In the genomic region with DNA sequence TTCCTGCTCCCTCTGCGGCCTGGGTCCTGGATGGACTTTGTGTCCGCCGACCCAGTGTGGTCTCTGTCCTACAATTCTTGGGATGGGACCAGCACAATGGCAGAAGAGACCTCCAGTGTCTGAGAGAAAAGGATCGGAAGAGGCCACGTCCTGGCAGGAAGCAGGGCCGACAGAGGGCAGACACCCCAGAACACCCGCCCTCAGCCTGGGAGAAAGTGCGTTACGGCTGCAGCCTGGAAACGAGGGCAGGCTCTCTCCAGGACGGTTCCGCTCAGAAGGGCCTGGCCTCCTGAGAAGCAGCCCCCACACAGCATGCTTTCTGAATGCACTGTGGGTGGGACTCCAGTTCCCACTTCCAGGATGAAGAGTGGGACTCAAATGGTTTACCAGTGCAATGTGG, we compare ENCODE assay signal across 14 cellular contexts. TPM values are rescaled to one million over a fixed set of nuclear protein-coding genes. Genes with fewer than 3 reads are reported as not detected.
DNase-seq lines count a peak whose midpoint lies in the region; ATAC-seq, FAIRE-seq and TF ChIP-seq lines count a peak whose summit lies in the region.
"Had no signal": no experiment of that assay in that cellular context is flagged by ENCODE, and none has a peak within 500 bp of the region (broad histone marks: within the 10 kb centered on the region; RNA-seq: fewer than 3 reads in every experiment).

No MANE protein-coding gene starts in this region.

- intact Hi-C loops in dorsolateral prefrontal cortex (cut with DNase I): loop anchor here in 1 of 2 donors (5.0 kb wide), 1 partner anchor 341 kb away; no protein-coding TSS in a partner anchor

- no peak overlapping the region for H3K4me3 ChIP-seq in Peyer's patch
- H3K4me3 ChIP-seq in dorsolateral prefrontal cortex: no peak overlapping the region
- no peak overlapping the region for H3K4me3 ChIP-seq in muscle layer of colon (ENCODE audit: low read depth in 1 of 2, low read length in 2 of 2)
- H3K4me3 ChIP-seq in subcutaneous abdominal adipose tissue (ENCODE audit: low read depth in 1 of 5, low read length in 5 of 5): no peak overlapping the region
- H3K4me3 ChIP-seq in small intestine (ENCODE audit: low read depth in 1 of 2, low read length in 2 of 2): no peak overlapping the region

- WGBS in small intestine, 3 donors: 69 to 81% (median 80%) methylated on average over 12 of the region's 12 CpGs

- H3K4me1 ChIP-seq in Peyer's patch (peaks cover 0 to 18% (median 0%) of the 10 kb centered on the region in 4 donors), muscle layer of colon (ENCODE audit: insufficient read depth, low read length) (peaks cover 38% of the 10 kb centered on the region), subcutaneous abdominal adipose tissue (ENCODE audit: control insufficient read depth in 5 of 5, insufficient read depth in 5 of 5, low read length in 5 of 5) (peaks cover 5 to 49% (median 40%) of the 10 kb centered on the region in 5 donors), small intestine (ENCODE audit: control insufficient read depth in 2 of 2, insufficient read depth in 1 of 2, low read depth in 1 of 2, low read length in 1 of 2) (no peaks in the 10 kb centered on the region)

- H3K27ac ChIP-seq in Peyer's patch (peak overlapping the region; percentile 17 to 61 (median 42)), dorsolateral prefrontal cortex (peak overlapping the region in 53 of 59 donors; percentile 3 to 82 (median 66)), muscle layer of colon (ENCODE audit: low read depth, low read length) (peak overlapping the region; percentile 6), subcutaneous abdominal adipose tissue (ENCODE audit: low read depth, low read length) (peak overlapping the region; percentile 86), small intestine (ENCODE audit: low read depth in 1 of 2, low read length in 1 of 2) (peak overlapping the region in 1 of 2 donors; percentile 4)

- no peak for ATAC-seq in GM18505 (IDR thresholded peaks at IDR 0.05; ENCODE audit: unreplicated experiment)

- H3K9me3 ChIP-seq in Peyer's patch (no peaks in the 10 kb centered on the region), muscle layer of colon (ENCODE audit: low read length) (no peaks in the 10 kb centered on the region), subcutaneous abdominal adipose tissue (ENCODE audit: control insufficient read depth in 5 of 5, low read length in 5 of 5) (no peaks in the 10 kb centered on the region), small intestine (ENCODE audit: control insufficient read depth, low read depth) (no peaks in the 10 kb centered on the region)
- H3K9me3 ChIP-seq: BE2C had no signal

- H3K9ac ChIP-seq in muscle layer of colon (ENCODE audit: low read length) (no peak overlapping the region), subcutaneous abdominal adipose tissue (ENCODE audit: low read length in 5 of 5) (peak overlapping the region in 2 of 5 donors; percentile 27 to 41)

- H3K27me3 ChIP-seq in Peyer's patch (no peaks in the 10 kb centered on the region), dorsolateral prefrontal cortex (no peaks in the 10 kb centered on the region), muscle layer of colon (ENCODE audit: control insufficient read depth in 1 of 2, insufficient read depth in 2 of 2, low read length in 2 of 2) (no peaks in the 10 kb centered on the region), subcutaneous abdominal adipose tissue (ENCODE audit: control insufficient read depth in 5 of 5, insufficient read depth in 4 of 5, low read length in 5 of 5) (no peaks in the 10 kb centered on the region), small intestine (ENCODE audit: control insufficient read depth in 2 of 2, insufficient read depth in 2 of 2, low read length in 2 of 2) (no peaks in the 10 kb centered on the region)
- H3K27me3 ChIP-seq: BE2C had no signal

- TF ChIP-seq CTCF in Peyer's patch (IDR thresholded peaks at IDR 0.05) (no peak), dorsolateral prefrontal cortex (IDR thresholded peaks at IDR 0.05 in 54 of 56, conservative IDR thresholded peaks at IDR 0.05 in 2 of 56; ENCODE audit: low read depth in 1 of 56, partially characterized antibody in 56 of 56) (no peak)

- no peak for TF ChIP-seq POLR2A in Peyer's patch (IDR thresholded peaks at IDR 0.05)
- TF ChIP-seq POLR2A in GM18505 (IDR thresholded peaks at IDR 0.05; ENCODE audit: borderline replicate concordance, extremely low read depth, insufficient read depth, insufficient read length): no peak

- peaks cover 0 to 53% (median 0%) of the 10 kb centered on the region in 3 donors for H3K36me3 ChIP-seq in Peyer's patch
- H3K36me3 ChIP-seq in muscle layer of colon (ENCODE audit: insufficient read depth, low read length): peaks cover 56% of the 10 kb centered on the region
- H3K36me3 ChIP-seq in subcutaneous abdominal adipose tissue (ENCODE audit: control insufficient read depth in 5 of 5, insufficient read depth in 5 of 5, low read length in 5 of 5): peaks cover 0 to 53% (median 50%) of the 10 kb centered on the region in 5 donors
- peaks cover 10 to 16% of the 10 kb centered on the region in 2 donors for H3K36me3 ChIP-seq in small intestine (ENCODE audit: control insufficient read depth in 2 of 2, insufficient read depth in 2 of 2, low read length in 2 of 2)

- no peak for FAIRE-seq in small intestine (lab: Jason Lieb, UNC)

- DNase-seq in Peyer's patch: no peak
- no peak for DNase-seq in dorsolateral prefrontal cortex
- DNase-seq in small intestine: no peak
- DNase-seq in midbrain (lab: John Stamatoyannopoulos, UW): no peak
- no peak for DNase-seq in NCI-H2227 (lab: John Stamatoyannopoulos, UW; ENCODE audit: unreplicated experiment)
- DNase-seq: amygdala, BE2C, DMS79 treated with DMSO at 0.1 percent for 48 hours, immature natural killer cell, naive B cell, NCI-H1048 had no signal

RNA-seq across cellular contexts. Expression of gene SLC45A1, which starts 35.5 kb away (rescaled TPM):
- 1 to 10 TPM in 2 of 4 donors, under 1 TPM in 2; 0.70 to 2.5 (median 1.1) TPM for total RNA-seq in Peyer's patch
- total RNA-seq in dorsolateral prefrontal cortex: 10 to 100 TPM in 119 of 120 experiments, 1 to 10 TPM in 1; 8.8 to 28.7 (median 19.1) TPM
- polyA plus RNA-seq in small intestine: 1 to 10 TPM in 1 of 3 donors, not detected in 2; 2.4 TPM
